ENCODE assay signal across 8 cellular contexts in the genomic region with DNA sequence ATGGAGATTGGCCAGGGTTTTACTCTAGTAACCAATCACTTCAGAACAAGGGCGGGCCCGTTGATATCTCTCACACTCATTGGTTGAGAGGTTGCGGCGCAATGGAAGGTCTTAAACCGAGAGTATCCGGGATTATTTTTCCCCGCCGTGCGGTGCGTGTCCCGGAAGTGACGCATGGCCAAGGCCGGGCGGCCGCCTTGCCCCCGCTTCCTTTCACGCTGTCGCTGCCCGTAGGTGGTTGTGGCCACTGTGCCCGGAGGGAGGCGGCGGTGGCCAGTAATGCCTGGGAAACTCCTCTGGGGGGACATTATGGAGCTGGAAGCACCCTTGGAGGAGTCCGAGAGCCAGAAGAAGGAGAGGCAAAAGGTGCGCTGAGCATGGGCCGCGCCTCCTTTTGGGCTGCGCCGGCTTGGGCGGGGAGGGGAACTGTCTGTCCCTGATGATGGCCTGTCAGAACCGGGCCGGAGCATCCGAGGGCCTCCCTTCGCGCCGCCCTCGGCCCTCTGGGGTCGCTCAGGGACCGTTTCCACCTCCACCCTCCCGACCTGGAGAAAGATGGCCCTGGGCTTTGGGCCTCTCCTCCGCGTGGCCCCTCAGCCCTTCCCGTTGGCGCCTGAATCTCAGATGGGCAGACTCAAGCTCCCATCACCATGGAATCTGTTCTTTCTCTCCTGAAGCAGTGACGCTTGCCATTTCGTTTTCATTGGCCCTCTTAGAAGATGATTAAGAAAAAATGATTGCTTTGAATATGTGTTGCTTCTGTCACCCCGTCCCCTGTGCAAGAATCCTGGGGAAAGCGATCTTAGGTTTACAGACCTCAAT. TPM values are rescaled to one million over a fixed set of nuclear protein-coding genes. Genes with fewer than 3 reads are reported as not detected.
DNase-seq lines count a peak whose midpoint lies in the region; ATAC-seq, FAIRE-seq and TF ChIP-seq lines count a peak whose summit lies in the region.

A gene with protein sequence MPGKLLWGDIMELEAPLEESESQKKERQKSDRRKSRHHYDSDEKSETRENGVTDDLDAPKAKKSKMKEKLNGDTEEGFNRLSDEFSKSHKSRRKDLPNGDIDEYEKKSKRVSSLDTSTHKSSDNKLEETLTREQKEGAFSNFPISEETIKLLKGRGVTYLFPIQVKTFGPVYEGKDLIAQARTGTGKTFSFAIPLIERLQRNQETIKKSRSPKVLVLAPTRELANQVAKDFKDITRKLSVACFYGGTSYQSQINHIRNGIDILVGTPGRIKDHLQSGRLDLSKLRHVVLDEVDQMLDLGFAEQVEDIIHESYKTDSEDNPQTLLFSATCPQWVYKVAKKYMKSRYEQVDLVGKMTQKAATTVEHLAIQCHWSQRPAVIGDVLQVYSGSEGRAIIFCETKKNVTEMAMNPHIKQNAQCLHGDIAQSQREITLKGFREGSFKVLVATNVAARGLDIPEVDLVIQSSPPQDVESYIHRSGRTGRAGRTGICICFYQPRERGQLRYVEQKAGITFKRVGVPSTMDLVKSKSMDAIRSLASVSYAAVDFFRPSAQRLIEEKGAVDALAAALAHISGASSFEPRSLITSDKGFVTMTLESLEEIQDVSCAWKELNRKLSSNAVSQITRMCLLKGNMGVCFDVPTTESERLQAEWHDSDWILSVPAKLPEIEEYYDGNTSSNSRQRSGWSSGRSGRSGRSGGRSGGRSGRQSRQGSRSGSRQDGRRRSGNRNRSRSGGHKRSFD (plus strand): TSS at position 210 of the 822 bp plus-strand sequence. CDS start 70 bp downstream, at position 280.

- DNase-seq in GM12892 (ENCODE audit: insufficient read length) (peak; percentile 63), NCI-H146 (lab: John Stamatoyannopoulos, UW) (peak; percentile 99), T-helper 1 cell (peak; percentile 86 to 98 (median 92)), adrenal gland (peak; percentile 98 to 100 (median 99)), heart left ventricle (peak; percentile 96 to 98 (median 98)), pons (ENCODE audit: low spot score) (peak; percentile 100), upper lobe of left lung (peak; percentile 97 to 99)

- TF ChIP-seq CTCF in adrenal gland (IDR thresholded peaks at IDR 0.05): peak in 4 of 6 experiments; percentile 12 to 42 (median 35)
- peak in 3 of 12 donors; percentile 14 to 31 (median 15) for TF ChIP-seq CTCF in heart left ventricle (IDR thresholded peaks at IDR 0.05)
- TF ChIP-seq CTCF in upper lobe of left lung (IDR thresholded peaks at IDR 0.05): peak in 4 of 6 experiments; percentile 34 to 72 (median 54)

- H3K4me1 ChIP-seq in adrenal gland (replicated peaks in 1 of 2): peaks cover 4 to 20% of the 10 kb centered on the region in 2 donors
- H3K4me1 ChIP-seq in heart left ventricle: peaks cover 0 to 37% (median 20%) of the 10 kb centered on the region in 12 donors
- H3K4me1 ChIP-seq in upper lobe of left lung: peaks cover 7 to 21% (median 18%) of the 10 kb centered on the region in 4 donors

- H3K27me3 ChIP-seq in adrenal gland (no peaks in the 10 kb centered on the region), heart left ventricle (no peaks in the 10 kb centered on the region), upper lobe of left lung (no peaks in the 10 kb centered on the region)

- TF ChIP-seq POLR2A in GM12892 (IDR thresholded peaks at IDR 0.05; ENCODE audit: low read depth, low read length) (peak; percentile 92), adrenal gland (IDR thresholded peaks at IDR 0.05) (peak; percentile 81), heart left ventricle (IDR thresholded peaks at IDR 0.05) (peak in 1 of 2 donors; percentile 35), upper lobe of left lung (IDR thresholded peaks at IDR 0.05) (peak in 3 of 4 donors; percentile 42 to 81 (median 55))

- ATAC-seq in HG02852 (IDR thresholded peaks at IDR 0.05; ENCODE audit: unreplicated experiment) (peak; percentile 97), heart left ventricle (peak; percentile 98 to 99 (median 98)), upper lobe of left lung (ENCODE audit: low FRiP score in 2 of 2) (peak; percentile 98 to 99)

- intact Hi-C loops in adrenal gland (cut with DNase I): no loop called here
- intact Hi-C loops in heart left ventricle (cut with DNase I): loop anchor here in 2 of 10 donors (2.0 to 5.0 kb wide), 2 partner anchors 53 to 104 kb away; no protein-coding TSS in a partner anchor

- FAIRE-seq in GM12892 (lab: Jason Lieb, UNC): peak; percentile 98

- H3K36me3 ChIP-seq in adrenal gland (replicated peaks in 1 of 2) (no peaks in the 10 kb centered on the region), heart left ventricle (peaks cover 0 to 7% (median 0%) of the 10 kb centered on the region in 9 donors), upper lobe of left lung (no peaks in the 10 kb centered on the region)

- 0 to 1% (median 0%) methylated on average over 39 to 47 of the region's 47 CpGs for WGBS in adrenal gland, 4 donors
- WGBS in heart left ventricle, 4 donors: 0 to 1% (median 0%) methylated on average over 33 to 47 of the region's 47 CpGs
- WGBS in upper lobe of left lung, 2 donors: 0 to 2% methylated on average over 23 to 30 of the region's 47 CpGs

- no peaks in the 10 kb centered on the region for H3K9me3 ChIP-seq in adrenal gland (replicated peaks in 1 of 3)
- H3K9me3 ChIP-seq in heart left ventricle: no peaks in the 10 kb centered on the region
- no peaks in the 10 kb centered on the region for H3K9me3 ChIP-seq in upper lobe of left lung

- H3K4me3 ChIP-seq in adrenal gland (peak within 1 kb of the TSS; percentile 67 to 94 (median 86)), heart left ventricle (peak within 1 kb of the TSS; percentile 39 to 98 (median 85)), upper lobe of left lung (peak within 1 kb of the TSS; percentile 79 to 99 (median 88))

- peak in 1 of 4 donors; percentile 66 for TF ChIP-seq EP300 in upper lobe of left lung (IDR thresholded peaks at IDR 0.05)

- H3K27ac ChIP-seq in adrenal gland: peak within 1 kb of the TSS; percentile 93 to 100 (median 99)
- peak within 1 kb of the TSS; percentile 95 to 100 (median 99) for H3K27ac ChIP-seq in heart left ventricle
- H3K27ac ChIP-seq in upper lobe of left lung: peak within 1 kb of the TSS; percentile 97 to 100 (median 99)

RNA-seq across cellular contexts. Expression of the gene that starts here (rescaled TPM):
- polyA plus RNA-seq in GM12892 (2012; ENCODE audit: missing spikeins): 41.6 TPM
- 10 to 100 TPM; 14.2 to 35.7 (median 30.9) TPM for total RNA-seq in adrenal gland
- 10 to 100 TPM; 13.3 to 44.4 (median 18.7) TPM for polyA plus RNA-seq in adrenal gland
- 10 to 100 TPM; 14.0 to 26.9 (median 20.2) TPM for total RNA-seq in heart left ventricle
- 10 to 100 TPM in 1 of 2 donors, 1 to 10 TPM in 1; 7.4 to 20.0 TPM for polyA plus RNA-seq in heart left ventricle
- 10 to 100 TPM in 5 of 6 donors, 1 to 10 TPM in 1; 9.1 to 42.7 (median 24.4) TPM for total RNA-seq in upper lobe of left lung

Comparison
In these comparisons a context has a peak if more than half of its experiments do, and no peak if none do; other contexts are left out.
1. Peak in every context shown above with its lines: DNase-seq, ATAC-seq, H3K4me3 ChIP-seq and H3K27ac ChIP-seq.